8 cellular contexts compared by ENCODE assay signal in the genomic region with DNA sequence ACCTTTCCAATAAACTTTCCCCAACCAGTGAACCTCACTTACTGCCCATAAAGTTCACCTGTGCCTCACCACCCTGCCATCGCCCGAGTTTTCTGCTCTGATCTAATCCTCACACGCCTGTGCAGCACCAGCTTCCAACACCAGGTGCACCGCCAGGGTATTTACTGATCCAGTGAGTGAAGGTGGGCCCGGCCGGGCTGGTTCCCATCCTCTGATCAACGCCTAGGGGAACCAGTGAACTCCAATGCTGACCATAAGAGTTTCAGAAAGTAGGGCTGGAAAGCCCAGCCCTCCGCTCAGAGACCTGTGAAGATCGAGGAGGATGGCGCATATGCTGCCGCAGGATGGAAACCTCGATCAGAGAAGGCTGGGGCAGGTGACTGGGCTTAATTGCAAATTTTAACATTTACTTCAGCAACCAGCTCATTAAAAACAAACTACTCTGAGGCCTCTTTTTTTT. TPM values are rescaled to one million over a fixed set of nuclear protein-coding genes. Genes with fewer than 3 reads are reported as not detected.
A peak's percentile ranks its signal among the peaks of the same experiment; 100 is the strongest.
DNase-seq lines count a peak whose midpoint lies in the region; ATAC-seq and TF ChIP-seq lines count a peak whose summit lies in the region.

No MANE protein-coding gene starts in this region.

- DNase-seq in CD8-positive, alpha-beta T cell, result peak; percentile 33 to 79 (median 62)
- DNase-seq in HuH-7 (ENCODE audit: low spot score) (peak; percentile 76), SJSA1 (ENCODE audit: low read depth in 1 of 2, low spot score in 2 of 2) (no peak), cerebellar nuclear complex (lab: John Stamatoyannopoulos, UW) (no peak)
- DNase-seq in activated naive CD8-positive, alpha-beta T cell treated with anti-CD3 and anti-CD28 coated beads, Interleukin-2, amount 50 U/mL, for 24 hours, result peak; percentile 74
- DNase-seq in stimulated activated CD4-positive, alpha-beta T cell treated with anti-CD3 and anti-CD28 coated beads, Interleukin-15, amount 100 ng/mL, for 1 hour (ENCODE audit: low read depth in 1 of 2, low spot score in 1 of 2), result peak; percentile 28 to 41

- no peaks in the 10 kb centered on the region for H3K9me3 Mint-ChIP-seq in CD8-positive, alpha-beta T cell
- no peaks in the 10 kb centered on the region for H3K9me3 Mint-ChIP-seq in activated naive CD8-positive, alpha-beta T cell treated with anti-CD3 and anti-CD28 coated beads, Interleukin-2, amount 50 U/mL, for 24 hours

- peak overlapping the region; percentile 90 for H3K27ac ChIP-seq in CD8-positive, alpha-beta T cell (ENCODE audit: low read depth, low read length)
- peak overlapping the region; percentile 88 for H3K27ac ChIP-seq in SJSA1

- H3K27ac Mint-ChIP-seq in CD8-positive, alpha-beta T cell, result peak overlapping the region; percentile 99
- H3K27ac Mint-ChIP-seq in activated naive CD8-positive, alpha-beta T cell treated with anti-CD3 and anti-CD28 coated beads, Interleukin-2, amount 50 U/mL, for 24 hours, result peak overlapping the region; percentile 98

- CTCF ChIA-PET in CD8-positive, alpha-beta T cell (lab: Charles Lee), result interaction anchor here (0.6 to 3.1 kb wide), 6 partner anchors 11 to 108 kb away, joined by 3 to 24 read pairs (median 4); a partner anchor contains a TSS

- H3K4me3 ChIP-seq in CD8-positive, alpha-beta T cell (ENCODE audit: low read depth, low read length), result peak overlapping the region; percentile 95
- H3K4me3 ChIP-seq in SJSA1 (peak overlapping the region; percentile 44), iPS-15b (ENCODE audit: low read depth, low read length) (peak overlapping the region; percentile 82)

- intact Hi-C loops in CD8-positive, alpha-beta T cell (cut with DNase I, micrococcal nuclease), result loop anchor here (1.0 to 5.0 kb wide), 9 partner anchors 23 to 435 kb away; a partner anchor contains a TSS

- no peaks in the 10 kb centered on the region for H3K9me3 ChIP-seq in CD8-positive, alpha-beta T cell (ENCODE audit: low read length)
- H3K9me3 ChIP-seq in SJSA1 (replicated peaks) (no peaks in the 10 kb centered on the region), iPS-15b (ENCODE audit: control insufficient read depth, insufficient read depth, low read length) (no peaks in the 10 kb centered on the region)

- H3K4me1 Mint-ChIP-seq in CD8-positive, alpha-beta T cell (ENCODE audit: low read depth), result peaks cover 29% of the 10 kb centered on the region
- H3K4me1 Mint-ChIP-seq in activated naive CD8-positive, alpha-beta T cell treated with anti-CD3 and anti-CD28 coated beads, Interleukin-2, amount 50 U/mL, for 24 hours, result peaks cover 39% of the 10 kb centered on the region

- H3K4me3 Mint-ChIP-seq in CD8-positive, alpha-beta T cell, result peak overlapping the region; percentile 90
- peak overlapping the region; percentile 85 for H3K4me3 Mint-ChIP-seq in activated naive CD8-positive, alpha-beta T cell treated with anti-CD3 and anti-CD28 coated beads, Interleukin-2, amount 50 U/mL, for 24 hours

- peaks cover 24% of the 10 kb centered on the region for H3K4me1 ChIP-seq in CD8-positive, alpha-beta T cell (ENCODE audit: insufficient read depth, low read length)
- H3K4me1 ChIP-seq in SJSA1 (replicated peaks) (peaks cover 16% of the 10 kb centered on the region), iPS-15b (ENCODE audit: control insufficient read depth, insufficient read depth, low read length) (peaks cover 2% of the 10 kb centered on the region)

- no peaks in the 10 kb centered on the region for H3K27me3 ChIP-seq in CD8-positive, alpha-beta T cell (ENCODE audit: insufficient read depth, low read length)
- H3K27me3 ChIP-seq in SJSA1 (replicated peaks), result no peaks in the 10 kb centered on the region
- no peaks in the 10 kb centered on the region for H3K27me3 ChIP-seq in iPS-15b (ENCODE audit: control insufficient read depth, insufficient read depth, low read length)

- TF ChIP-seq CTCF in CD8-positive, alpha-beta T cell (IDR thresholded peaks at IDR 0.05), result peak; percentile 78

- H3K9ac ChIP-seq in iPS-15b (ENCODE audit: low read depth, low read length), result peak overlapping the region; percentile 89

- peaks cover 2% of the 10 kb centered on the region for H3K36me3 Mint-ChIP-seq in CD8-positive, alpha-beta T cell
- H3K36me3 Mint-ChIP-seq in activated naive CD8-positive, alpha-beta T cell treated with anti-CD3 and anti-CD28 coated beads, Interleukin-2, amount 50 U/mL, for 24 hours (ENCODE audit: low read depth), result peaks cover 8% of the 10 kb centered on the region

- no peaks in the 10 kb centered on the region for H3K36me3 ChIP-seq in CD8-positive, alpha-beta T cell (ENCODE audit: insufficient read depth, low read length)
- no peaks in the 10 kb centered on the region; the same call in 1 of the 2 replicates for H3K36me3 ChIP-seq in SJSA1
- H3K36me3 ChIP-seq in iPS-15b (ENCODE audit: control insufficient read depth, insufficient read depth, low read length), result peaks cover 14% of the 10 kb centered on the region

- H3K27me3 Mint-ChIP-seq in CD8-positive, alpha-beta T cell (ENCODE audit: low read depth), result no peaks in the 10 kb centered on the region
- H3K27me3 Mint-ChIP-seq in activated naive CD8-positive, alpha-beta T cell treated with anti-CD3 and anti-CD28 coated beads, Interleukin-2, amount 50 U/mL, for 24 hours, result no peaks in the 10 kb centered on the region

- POLR2A ChIA-PET in CD8-positive, alpha-beta T cell (lab: Charles Lee), result interaction anchor here (0.5 to 5.4 kb wide), 15 partner anchors 10 to 455 kb away, joined by 3 to 31 read pairs (median 4); a partner anchor contains a TSS

- peak; percentile 64 for ATAC-seq in CD8-positive, alpha-beta T cell
- peak; percentile 51 for ATAC-seq in GM19455 (IDR thresholded peaks at IDR 0.05; ENCODE audit: unreplicated experiment)
- peak; percentile 72 for ATAC-seq in activated naive CD8-positive, alpha-beta T cell treated with anti-CD3 and anti-CD28 coated beads, Interleukin-2, amount 50 U/mL, for 24 hours

RNA-seq across cellular contexts. Expression of a gene that starts 0.7 kb away (rescaled TPM):
- total RNA-seq in CD8-positive, alpha-beta T cell, result 1 to 10 TPM; 4.0 to 5.9 TPM
- total RNA-seq in SJSA1 (2014; rRNA removed; shearing (Covaris generic)), result 71.9 and 97.8 TPM in 2 replicates

RNA-seq across cellular contexts. Expression of a gene that starts 6.5 kb away (rescaled TPM):
- total RNA-seq in CD8-positive, alpha-beta T cell, result 100 to 1,000 TPM; 580 to 582 TPM
- 4,832 and 5,659 TPM in 2 replicates for total RNA-seq in SJSA1 (2014; rRNA removed; shearing (Covaris generic))

RNA-seq across cellular contexts. Expression of a gene that starts 23.6 kb away (rescaled TPM):
- 10 to 100 TPM; 82.4 to 83.0 TPM for total RNA-seq in CD8-positive, alpha-beta T cell
- 138 and 170 TPM in 2 replicates for total RNA-seq in SJSA1 (2014; rRNA removed; shearing (Covaris generic))

RNA-seq across cellular contexts. Expression of a gene that starts 33.6 kb away (rescaled TPM):
- 1 to 10 TPM; 9.0 TPM for total RNA-seq in CD8-positive, alpha-beta T cell
- 3.6 and 7.3 TPM in 2 replicates for total RNA-seq in SJSA1 (2014; rRNA removed; shearing (Covaris generic))

RNA-seq across cellular contexts. Expression of a gene that starts 35.3 kb away (rescaled TPM):
- total RNA-seq in CD8-positive, alpha-beta T cell, result 1,000 to 10,000 TPM; 5,791 to 5,914 TPM
- total RNA-seq in SJSA1 (2014; rRNA removed; shearing (Covaris generic)), result 1,215 and 2,760 TPM in 2 replicates

Comparison
In these comparisons a context has a peak if more than half of its experiments do, and no peak if none do; other contexts are left out.
1. DNase-seq: peak in CD8-positive, alpha-beta T cell (7 of 7), HuH-7 (single experiment), activated naive CD8-positive, alpha-beta T cell treated with anti-CD3 and anti-CD28 coated beads, Interleukin-2, amount 50 U/mL, for 24 hours (single experiment) and stimulated activated CD4-positive, alpha-beta T cell treated with anti-CD3 and anti-CD28 coated beads, Interleukin-15, amount 100 ng/mL, for 1 hour (2 of 2); none in SJSA1 (0 of 2) and cerebellar nuclear complex (0 of 2).
2. H3K4me3 ChIP-seq: peak in every context shown above with its lines; median percentile 95 in CD8-positive, alpha-beta T cell; 82 in iPS-15b; 44 in SJSA1.
3. RNA of a gene that starts 0.7 kb away (total RNA-seq): 71.9 to 97.8 TPM in SJSA1; 4.0 to 5.9 TPM in CD8-positive, alpha-beta T cell; every median in the first group is over 10 times any median in the second.
4. Peak in every context shown above with its lines, with median percentiles within 50 percentile points of each other: ATAC-seq.